Comparison of ENCODE assay signal across 20 cellular contexts in the genomic region with DNA sequence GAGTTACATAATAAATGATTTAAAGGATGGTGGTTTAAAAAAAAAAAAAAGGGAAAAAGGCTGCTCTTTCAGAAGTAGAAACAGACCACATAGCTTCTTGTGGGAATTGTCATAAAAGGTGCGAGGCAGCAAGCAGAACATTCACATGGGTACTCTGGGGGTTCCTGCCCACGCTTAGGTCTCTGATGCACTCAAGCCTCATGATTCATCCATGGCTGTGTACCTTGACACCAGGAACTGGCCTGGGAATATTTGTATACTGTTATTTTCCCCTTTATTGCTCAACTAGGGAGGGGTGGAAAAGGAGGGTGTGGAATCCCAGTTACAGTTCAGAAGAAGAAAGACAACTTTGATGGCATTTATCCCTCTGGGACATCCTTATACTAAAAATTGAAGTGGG. TPM values are rescaled to one million over a fixed set of nuclear protein-coding genes. Genes with fewer than 3 reads are reported as not detected.
A peak's percentile ranks its signal among the peaks of the same experiment; 100 is the strongest.
DNase-seq lines count a peak whose midpoint lies in the region; ATAC-seq, FAIRE-seq and TF ChIP-seq lines count a peak whose summit lies in the region.
"Had no signal": no experiment of that assay in that cellular context is flagged by ENCODE, and none has a peak within 500 bp of the region (broad histone marks: within the 10 kb centered on the region; RNA-seq: fewer than 3 reads in every experiment).

No MANE protein-coding gene starts in this region.

- peaks cover 31% of the 10 kb centered on the region for H3K4me1 Mint-ChIP-seq in type B pancreatic cell (ENCODE audit: unreplicated experiment)
- peaks cover 18% of the 10 kb centered on the region for H3K4me1 Mint-ChIP-seq in activated T-cell treated with anti-CD3 and anti-CD28 coated beads, Interleukin-2, amount 50 U/mL, for 72 hours (ENCODE audit: low read depth)
- H3K4me1 Mint-ChIP-seq in CD4-positive, alpha-beta memory T cell, result peaks cover 10 to 13% (median 11%) of the 10 kb centered on the region in 4 donors

- no peak overlapping the region for H3K56ac ChIP-seq in IMR-90 (ENCODE audit: extremely low read depth, insufficient read depth, low read length)

- no peak overlapping the region for H2BK5ac ChIP-seq in IMR-90 (ENCODE audit: low read depth, low read length, poor library complexity, severe bottlenecking)

- FAIRE-seq in bronchial epithelial cell (lab: Jason Lieb, UNC), result no peak

- H3K36me3 Mint-ChIP-seq in type B pancreatic cell, result peaks cover 30% of the 10 kb centered on the region
- H3K36me3 Mint-ChIP-seq in activated T-cell treated with anti-CD3 and anti-CD28 coated beads, Interleukin-2, amount 50 U/mL, for 72 hours (ENCODE audit: insufficient read depth in 2 of 2), result no peaks in the 10 kb centered on the region
- no peaks in the 10 kb centered on the region for H3K36me3 Mint-ChIP-seq in CD4-positive, alpha-beta memory T cell

- no peak overlapping the region for H3K4ac ChIP-seq in IMR-90 (ENCODE audit: low read depth, low read length)

- POLR2A ChIA-PET in IMR-90 (lab: Charles Lee; ENCODE audit: unreplicated experiment), result no interaction called here
- POLR2A ChIA-PET in CD4-positive, alpha-beta memory T cell (lab: Charles Lee; ENCODE audit: partially characterized antibody), result no interaction called here

- peak overlapping the region; percentile 43 for H3K4me3 Mint-ChIP-seq in type B pancreatic cell
- H3K4me3 Mint-ChIP-seq in activated T-cell treated with anti-CD3 and anti-CD28 coated beads, Interleukin-2, amount 50 U/mL, for 72 hours, result no peak overlapping the region
- H3K4me3 Mint-ChIP-seq in CD4-positive, alpha-beta memory T cell, result no peak overlapping the region
- H3K4me3 Mint-ChIP-seq: activated naive CD8-positive, alpha-beta T cell treated with anti-CD3 and anti-CD28 coated beads, Interleukin-2, amount 50 U/mL, for 24 hours; CD14-positive monocyte; dendritic cell treated with granulocyte-macrophage colony-stimulating factor and Interleukin-4, amounts not matched to agents 40 ng/mL and 50 ng/mL, for 4 days had no signal

- no peaks in the 10 kb centered on the region for H3K27me3 Mint-ChIP-seq in type B pancreatic cell
- H3K27me3 Mint-ChIP-seq in activated T-cell treated with anti-CD3 and anti-CD28 coated beads, Interleukin-2, amount 50 U/mL, for 72 hours (ENCODE audit: low read depth), result no peaks in the 10 kb centered on the region
- peaks cover 0 to 5% of the 10 kb centered on the region in 2 donors for H3K27me3 Mint-ChIP-seq in CD4-positive, alpha-beta memory T cell
- H3K27me3 Mint-ChIP-seq: activated naive CD8-positive, alpha-beta T cell treated with anti-CD3 and anti-CD28 coated beads, Interleukin-2, amount 50 U/mL, for 24 hours; dendritic cell treated with granulocyte-macrophage colony-stimulating factor and Interleukin-4, amounts not matched to agents 40 ng/mL and 50 ng/mL, for 4 days; progenitor cell of endocrine pancreas had no signal

- H3K27me3 ChIP-seq in IMR-90 (ENCODE audit: control insufficient read depth, insufficient read depth, low read length) (no peaks in the 10 kb centered on the region), bronchial epithelial cell (ENCODE audit: control insufficient read depth, insufficient read depth, low read length) (no peaks in the 10 kb centered on the region)
- no peaks in the 10 kb centered on the region for H3K27me3 ChIP-seq in CD4-positive, alpha-beta memory T cell (ENCODE audit: insufficient read depth, low read length)
- H3K27me3 ChIP-seq: SJCRH30 had no signal

- peaks cover 27 to 40% of the 10 kb centered on the region in 2 experiments for H3K79me1 ChIP-seq in IMR-90 (ENCODE audit: low read depth in 1 of 2, low read length in 2 of 2)

- BruUV-seq in IMR-90 (replicated peaks; lab: Mats Ljungman, UMichigan), result no TSS peak

- peaks cover 7% of the 10 kb centered on the region for H3K9me1 ChIP-seq in IMR-90 (ENCODE audit: insufficient read depth, low read length)

- H4K8ac ChIP-seq in IMR-90 (ENCODE audit: low read depth in 2 of 2, low read length in 2 of 2), result no peak overlapping the region

- TF ChIP-seq RAD21 in IMR-90 (IDR thresholded peaks at IDR 0.05; ENCODE audit: low read length), result no peak

- DNase-seq in IMR-90 (peak; percentile 19), bronchial epithelial cell (ENCODE audit: low read depth) (peak; percentile 95), left lobe of liver (ENCODE audit: low spot score) (no peak), type B pancreatic cell (ENCODE audit: extremely low spot score, unreplicated experiment) (no peak), medulla oblongata (ENCODE audit: extremely low spot score) (no peak)
- no peak for DNase-seq in activated T-cell treated with anti-CD3 and anti-CD28 coated beads, Interleukin-2, amount 50 U/mL, for 72 hours
- no peak for DNase-seq in CD4-positive, alpha-beta memory T cell
- DNase-seq: activated CD4-positive, alpha-beta T cell treated with anti-CD3 and anti-CD28 coated beads for 4 hours; activated naive CD8-positive, alpha-beta T cell treated with anti-CD3 and anti-CD28 coated beads, Interleukin-2, amount 50 U/mL, for 24 hours; activated T-cell treated with anti-CD3 and anti-CD28 coated beads, Interleukin-2, amount 50 U/mL, for 1 hour; GDM1; NCI-H1092; SJCRH30; stimulated activated CD4-positive, alpha-beta T cell treated with anti-CD3 and anti-CD28 coated beads, Interleukin-1b, Interleukin-23, amount 100 ng/mL, for 48 hours; T1000 had no signal

- H3K14ac ChIP-seq in IMR-90 (replicated peaks; ENCODE audit: low read depth, low read length), result no peak overlapping the region

- H2AK9ac ChIP-seq in IMR-90 (replicated peaks; ENCODE audit: low read depth, low read length, poor library complexity), result no peak overlapping the region

- H2AFZ ChIP-seq in IMR-90 (replicated peaks; ENCODE audit: low read length, poor library complexity), result no peak overlapping the region

- TF ChIP-seq POLR2A in IMR-90 (IDR thresholded peaks at IDR 0.05; ENCODE audit: low read depth, low read length), result no peak

- no peak overlapping the region for H4K91ac ChIP-seq in IMR-90 (ENCODE audit: insufficient read depth, low read depth, low read length)

- no peak for ATAC-seq in IMR-90 (ENCODE audit: low read depth)
- peak; percentile 9 for ATAC-seq in left lobe of liver
- ATAC-seq in activated T-cell treated with anti-CD3 and anti-CD28 coated beads, Interleukin-2, amount 50 U/mL, for 72 hours (replicated peaks in 1 of 2), result no peak
- ATAC-seq: activated naive CD8-positive, alpha-beta T cell treated with anti-CD3 and anti-CD28 coated beads, Interleukin-2, amount 50 U/mL, for 24 hours had no signal

- H2BK20ac ChIP-seq in IMR-90 (ENCODE audit: low read depth, low read length), result no peak overlapping the region

- no peak overlapping the region for H2BK15ac ChIP-seq in IMR-90 (ENCODE audit: low read depth, low read length)

- intact Hi-C loops in IMR-90 (cut with micrococcal nuclease), result no loop called here
- intact Hi-C loops in CD4-positive, alpha-beta memory T cell (cut with micrococcal nuclease), result no loop called here

- peaks cover 3% of the 10 kb centered on the region for H3K9me3 Mint-ChIP-seq in type B pancreatic cell
- no peaks in the 10 kb centered on the region for H3K9me3 Mint-ChIP-seq in activated T-cell treated with anti-CD3 and anti-CD28 coated beads, Interleukin-2, amount 50 U/mL, for 72 hours
- no peaks in the 10 kb centered on the region for H3K9me3 Mint-ChIP-seq in CD4-positive, alpha-beta memory T cell
- H3K9me3 Mint-ChIP-seq: activated naive CD8-positive, alpha-beta T cell treated with anti-CD3 and anti-CD28 coated beads, Interleukin-2, amount 50 U/mL, for 24 hours; dendritic cell treated with granulocyte-macrophage colony-stimulating factor and Interleukin-4, amounts not matched to agents 40 ng/mL and 50 ng/mL, for 4 days had no signal

- dilution Hi-C loops in IMR-90 (cut with HindIII; ENCODE audit: low sequenced_read_pairs, unreplicated experiment), result no loop called here

- H3K27ac Mint-ChIP-seq in type B pancreatic cell, result peak overlapping the region; percentile 34
- H3K27ac Mint-ChIP-seq in activated T-cell treated with anti-CD3 and anti-CD28 coated beads, Interleukin-2, amount 50 U/mL, for 72 hours, result no peak overlapping the region
- H3K27ac Mint-ChIP-seq in CD4-positive, alpha-beta memory T cell, result no peak overlapping the region
- H3K27ac Mint-ChIP-seq: activated naive CD8-positive, alpha-beta T cell treated with anti-CD3 and anti-CD28 coated beads, Interleukin-2, amount 50 U/mL, for 24 hours; dendritic cell treated with granulocyte-macrophage colony-stimulating factor and Interleukin-4, amounts not matched to agents 40 ng/mL and 50 ng/mL, for 4 days; progenitor cell of endocrine pancreas had no signal

- no peak overlapping the region for H2BK120ac ChIP-seq in IMR-90 (ENCODE audit: low read depth, low read length)

- CTCF ChIA-PET in IMR-90 (lab: Yijun Ruan, JAX), result no interaction called here
- CTCF ChIA-PET in CD4-positive, alpha-beta memory T cell (lab: Charles Lee; ENCODE audit: partially characterized antibody), result interaction anchor here (0.6 kb wide), 1 partner anchor 46 kb away, joined by 3 read pairs; no protein-coding TSS in a partner anchor

- in situ Hi-C loops in IMR-90 (cut with MboI; ENCODE audit: low sequenced_read_pairs), result no loop called here

- H3K4me1 ChIP-seq in IMR-90 (ENCODE audit: control insufficient read depth, insufficient read depth, low read length), result peaks cover 5% of the 10 kb centered on the region
- H3K4me1 ChIP-seq in CD4-positive, alpha-beta memory T cell (ENCODE audit: insufficient read depth, low read length), result peaks cover 7% of the 10 kb centered on the region

- H3K4me2 ChIP-seq in IMR-90 (ENCODE audit: low read depth, low read length), result no peak overlapping the region

- H3K18ac ChIP-seq in IMR-90 (ENCODE audit: low read depth, low read length), result no peak overlapping the region

- TF ChIP-seq CTCF in IMR-90 (conservative IDR thresholded peaks at IDR 0.05; ENCODE audit: low read depth, low read length), result no peak
- no peak for TF ChIP-seq CTCF in bronchial epithelial cell (IDR thresholded peaks at IDR 0.05; ENCODE audit: insufficient read depth, low read length, severe bottlenecking)
- TF ChIP-seq CTCF in type B pancreatic cell (conservative IDR thresholded peaks at IDR 0.05), result no peak

- WGBS in IMR-90 (ENCODE audit: extremely low coverage in 2 of 2, insufficient read length in 1 of 2), 2 experiments, result no CpG with 5 or more reads among the region's 2 CpGs

- no peaks in the 10 kb centered on the region for H4K20me1 ChIP-seq in IMR-90 (ENCODE audit: insufficient read depth, low read length)

- H3K27ac ChIP-seq in IMR-90 (ENCODE audit: insufficient read depth, low read length), result no peak overlapping the region
- H3K27ac ChIP-seq in CD4-positive, alpha-beta memory T cell (ENCODE audit: low read depth, low read length), result no peak overlapping the region
- H3K27ac ChIP-seq: SJCRH30, thoracic aorta had no signal

- no peak overlapping the region for H4K5ac ChIP-seq in IMR-90 (ENCODE audit: low read depth, low read length)

- H2AK5ac ChIP-seq in IMR-90 (ENCODE audit: low read depth, low read length), result no peak overlapping the region

- H3K36me3 ChIP-seq in IMR-90 (ENCODE audit: control insufficient read depth, insufficient read depth, low read length) (peaks cover 3% of the 10 kb centered on the region), bronchial epithelial cell (ENCODE audit: control insufficient read depth, insufficient read depth, low read length) (no peaks in the 10 kb centered on the region)
- H3K36me3 ChIP-seq in CD4-positive, alpha-beta memory T cell (ENCODE audit: insufficient read depth, low read length), result no peaks in the 10 kb centered on the region
- H3K36me3 ChIP-seq: thoracic aorta had no signal

- no peak overlapping the region for H3K23ac ChIP-seq in IMR-90 (ENCODE audit: low read depth, low read length)

- no peak overlapping the region for H3K4me3 ChIP-seq in IMR-90 (ENCODE audit: insufficient read depth, low read depth, low read length)
- no peak overlapping the region for H3K4me3 ChIP-seq in bronchial epithelial cell (ENCODE audit: low read depth, low read length)
- no peak overlapping the region for H3K4me3 ChIP-seq in CD4-positive, alpha-beta memory T cell (ENCODE audit: low read length in 2 of 2)
- H3K4me3 ChIP-seq: SJCRH30, thoracic aorta had no signal

- no peak overlapping the region for H3K9ac ChIP-seq in IMR-90 (ENCODE audit: low read depth, low read length)

- H3K9me3 ChIP-seq in IMR-90 (ENCODE audit: control insufficient read depth, insufficient read depth, low read length), result no peaks in the 10 kb centered on the region
- H3K9me3 ChIP-seq in CD4-positive, alpha-beta memory T cell (ENCODE audit: control insufficient read depth in 1 of 2, low read length in 2 of 2), result no peaks in the 10 kb centered on the region
- H3K9me3 ChIP-seq: thoracic aorta had no signal

RNA-seq across cellular contexts. Expression of gene PON2, which starts 4.0 kb away (rescaled TPM):
- 36.2 and 49.7 TPM in 2 replicates for total RNA-seq in IMR-90 (2012; rRNA removed)
- polyA plus RNA-seq in IMR-90 (2012; rRNA removed), result 52.3 and 65.7 TPM in 2 replicates
- polyA plus RNA-seq in IMR-90 (2012; cell fraction: cytosol; rRNA removed), result 20.8 and 27.6 TPM in 2 replicates
- polyA plus RNA-seq in IMR-90 (2012; cell fraction: nucleus; rRNA removed; ENCODE audit: low replicate concordance), result 23.0 and 92.4 TPM in 2 replicates
- 40.8 and 52.4 TPM in 2 replicates for total RNA-seq in bronchial epithelial cell
- total RNA-seq in left lobe of liver, result 86.1 TPM
- total RNA-seq in type B pancreatic cell (ENCODE audit: low replicate concordance), result 45.4 and 79.2 TPM in 2 replicates
- total RNA-seq in activated T-cell treated with anti-CD3 and anti-CD28 coated beads, Interleukin-2, amount 50 U/mL, for 72 hours, result 1 to 10 TPM; 4.4 to 6.9 TPM
- 1 to 10 TPM; 5.7 to 8.0 TPM for total RNA-seq in CD4-positive, alpha-beta memory T cell
- 1 to 10 TPM; 3.0 to 4.3 TPM for polyA plus RNA-seq in CD4-positive, alpha-beta memory T cell

RNA-seq across cellular contexts. Expression of gene PON3, which starts 34.7 kb away (rescaled TPM):
- not detected in 2 replicates for total RNA-seq in IMR-90 (2012; rRNA removed)
- polyA plus RNA-seq in IMR-90 (2012; rRNA removed), result not detected in 2 replicates
- polyA plus RNA-seq in IMR-90 (2012; cell fraction: cytosol; rRNA removed), result not detected in 2 replicates
- not detected in 2 replicates for polyA plus RNA-seq in IMR-90 (2012; cell fraction: nucleus; rRNA removed; ENCODE audit: low replicate concordance)
- 0.64 and 1.3 TPM in 2 replicates for total RNA-seq in bronchial epithelial cell
- 256 TPM for total RNA-seq in left lobe of liver
- 0.17 and 1.2 TPM in 2 replicates for total RNA-seq in type B pancreatic cell (ENCODE audit: low replicate concordance)
- under 1 TPM in 1 of 2 donors, not detected in 1; 0.31 TPM for total RNA-seq in activated T-cell treated with anti-CD3 and anti-CD28 coated beads, Interleukin-2, amount 50 U/mL, for 72 hours
- total RNA-seq in CD4-positive, alpha-beta memory T cell, result not detected
- not detected for polyA plus RNA-seq in CD4-positive, alpha-beta memory T cell
- total RNA-seq: mononuclear cell, SJCRH30, thoracic aorta had no signal
- polyA plus RNA-seq: CD14-positive monocyte had no signal

RNA-seq across cellular contexts. Expression of gene ASB4, which starts 54.9 kb away (rescaled TPM):
- total RNA-seq in IMR-90 (2012; rRNA removed) (not detected in 2 replicates), bronchial epithelial cell (under 0.01 TPM in 1 of 2 replicates, not detected in the other), left lobe of liver (0.40 TPM), type B pancreatic cell (ENCODE audit: low replicate concordance) (0.07 and 0.31 TPM in 2 replicates)
- polyA plus RNA-seq in IMR-90 (2012; rRNA removed), result not detected in 2 replicates
- not detected in 2 replicates for polyA plus RNA-seq in IMR-90 (2012; cell fraction: cytosol; rRNA removed)
- polyA plus RNA-seq in IMR-90 (2012; cell fraction: nucleus; rRNA removed; ENCODE audit: low replicate concordance), result not detected in 2 replicates
- not detected for total RNA-seq in activated T-cell treated with anti-CD3 and anti-CD28 coated beads, Interleukin-2, amount 50 U/mL, for 72 hours
- total RNA-seq in CD4-positive, alpha-beta memory T cell, result not detected
- not detected for polyA plus RNA-seq in CD4-positive, alpha-beta memory T cell
- total RNA-seq: progenitor cell of endocrine pancreas had no signal
- polyA plus RNA-seq: CD14-positive monocyte had no signal

Comparison
In these comparisons a context has a peak if more than half of its experiments do, and no peak if none do; other contexts are left out.
1. DNase-seq: peak in IMR-90 (single experiment) and bronchial epithelial cell (single experiment); none in left lobe of liver (single experiment), type B pancreatic cell (single experiment), activated T-cell treated with anti-CD3 and anti-CD28 coated beads, Interleukin-2, amount 50 U/mL, for 72 hours (0 of 2), CD4-positive, alpha-beta memory T cell (0 of 5) and medulla oblongata (single experiment).
2. RNA of gene PON3, which starts 34.7 kb away (total RNA-seq): 256 TPM in left lobe of liver (single experiment); 0.64 to 1.3 TPM in bronchial epithelial cell, 0.31 TPM in activated T-cell treated with anti-CD3 and anti-CD28 coated beads, Interleukin-2, amount 50 U/mL, for 72 hours, 0.17 to 1.2 TPM in type B pancreatic cell, not detected in IMR-90 and not detected in CD4-positive, alpha-beta memory T cell; every median in the first group is over 100 times any median in the second.